ENCODE assay signal across 8 cellular contexts in the genomic region with DNA sequence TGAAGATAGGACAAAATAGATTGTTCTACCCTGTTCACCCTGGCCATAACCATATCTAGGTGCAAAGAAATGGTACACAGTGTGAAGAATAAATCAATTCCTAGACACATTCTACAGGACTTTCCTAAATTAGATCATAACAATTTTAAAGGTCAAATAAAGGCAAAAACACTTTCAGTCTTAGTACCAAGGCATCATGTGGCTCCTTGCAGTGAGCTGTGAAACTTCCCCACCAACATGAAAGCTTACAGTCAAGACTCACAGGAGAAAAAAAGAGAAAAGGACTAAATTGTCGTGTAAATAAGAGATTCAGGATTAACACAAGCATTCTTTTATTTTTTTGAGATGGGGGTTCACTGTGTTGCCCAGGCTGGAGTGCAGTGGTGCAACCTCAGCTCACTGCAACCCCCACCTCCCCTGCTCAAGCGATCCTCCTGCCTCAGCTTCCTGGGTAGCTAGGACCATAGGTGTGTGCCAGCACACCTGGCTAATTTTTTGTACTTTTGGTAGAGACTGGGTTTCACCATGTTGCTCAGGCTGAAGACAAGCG. TPM values are rescaled to one million over a fixed set of nuclear protein-coding genes. Genes with fewer than 3 reads are reported as not detected.
A peak's percentile ranks its signal among the peaks of the same experiment; 100 is the strongest.
DNase-seq lines count a peak whose midpoint lies in the region; ATAC-seq and TF ChIP-seq lines count a peak whose summit lies in the region.

No MANE protein-coding gene starts in this region.

- H3K9me3 Mint-ChIP-seq in activated T-cell treated with anti-CD3 and anti-CD28 coated beads, Interleukin-2, amount 50 U/mL, for 72 hours, result no peaks in the 10 kb centered on the region
- H3K9me3 Mint-ChIP-seq in osteocyte (ENCODE audit: unreplicated experiment) (no peaks in the 10 kb centered on the region), endothelial cell (ENCODE audit: unreplicated experiment) (no peaks in the 10 kb centered on the region)

- ATAC-seq in GM18867 (IDR thresholded peaks at IDR 0.05; ENCODE audit: unreplicated experiment) (peak; percentile 73), HG02840 (IDR thresholded peaks at IDR 0.05; ENCODE audit: low FRiP score, unreplicated experiment) (peak; percentile 68)
- ATAC-seq in activated T-cell treated with anti-CD3 and anti-CD28 coated beads, Interleukin-2, amount 50 U/mL, for 72 hours (replicated peaks in 1 of 2), result peak; percentile 68 to 76

- DNase-seq in activated T-cell treated with anti-CD3 and anti-CD28 coated beads, Interleukin-2, amount 50 U/mL, for 72 hours, result peak in 1 of 2 donors; percentile 53
- DNase-seq in osteocyte (ENCODE audit: extremely low spot score, unreplicated experiment) (peak; percentile 23), KBM-7 (no peak), NCI-H1092 treated with DMSO at 0.1 percent for 48 hours (lab: John Stamatoyannopoulos, UW) (no peak), HCEC 1CT (no peak), endothelial cell (ENCODE audit: low spot score) (no peak)

- no peaks in the 10 kb centered on the region for H3K27me3 Mint-ChIP-seq in activated T-cell treated with anti-CD3 and anti-CD28 coated beads, Interleukin-2, amount 50 U/mL, for 72 hours (ENCODE audit: low read depth)
- H3K27me3 Mint-ChIP-seq in osteocyte (ENCODE audit: unreplicated experiment) (no peaks in the 10 kb centered on the region), endothelial cell (ENCODE audit: unreplicated experiment) (no peaks in the 10 kb centered on the region)

- peaks cover 21 to 52% of the 10 kb centered on the region in 2 donors for H3K36me3 Mint-ChIP-seq in activated T-cell treated with anti-CD3 and anti-CD28 coated beads, Interleukin-2, amount 50 U/mL, for 72 hours (ENCODE audit: insufficient read depth in 2 of 2)
- H3K36me3 Mint-ChIP-seq in osteocyte (ENCODE audit: unreplicated experiment) (peaks cover 7% of the 10 kb centered on the region), endothelial cell (ENCODE audit: low read depth, unreplicated experiment) (peaks cover 6% of the 10 kb centered on the region)

- in situ Hi-C loops in KBM-7 (cut with MboI; ENCODE audit: low pct_unique_long_range_greater_than_20kb, low sequenced_read_pairs), result no loop called here

- H3K27ac Mint-ChIP-seq in activated T-cell treated with anti-CD3 and anti-CD28 coated beads, Interleukin-2, amount 50 U/mL, for 72 hours, result peak overlapping the region; percentile 90
- H3K27ac Mint-ChIP-seq in osteocyte (ENCODE audit: unreplicated experiment) (peak overlapping the region; percentile 6), endothelial cell (ENCODE audit: unreplicated experiment) (no peak overlapping the region)

- peaks cover 95% of the 10 kb centered on the region for H3K4me1 Mint-ChIP-seq in activated T-cell treated with anti-CD3 and anti-CD28 coated beads, Interleukin-2, amount 50 U/mL, for 72 hours (ENCODE audit: low read depth)
- H3K4me1 Mint-ChIP-seq in osteocyte (ENCODE audit: unreplicated experiment), result peaks cover 17% of the 10 kb centered on the region
- peaks cover 19% of the 10 kb centered on the region for H3K4me1 Mint-ChIP-seq in endothelial cell (ENCODE audit: unreplicated experiment)

- H3K4me3 Mint-ChIP-seq in activated T-cell treated with anti-CD3 and anti-CD28 coated beads, Interleukin-2, amount 50 U/mL, for 72 hours, result peak overlapping the region; percentile 68 to 77
- H3K4me3 Mint-ChIP-seq in osteocyte (ENCODE audit: unreplicated experiment), result no peak overlapping the region
- no peak overlapping the region for H3K4me3 Mint-ChIP-seq in endothelial cell (ENCODE audit: unreplicated experiment)

- no peak for TF ChIP-seq CTCF in osteocyte (IDR thresholded peaks at IDR 0.05)
- no peak for TF ChIP-seq CTCF in endothelial cell (IDR thresholded peaks at IDR 0.05; ENCODE audit: unreplicated experiment)

RNA-seq across cellular contexts. Expression of a gene that starts 14.2 kb away (rescaled TPM):
- 100 to 1,000 TPM; 119 to 165 TPM for total RNA-seq in activated T-cell treated with anti-CD3 and anti-CD28 coated beads, Interleukin-2, amount 50 U/mL, for 72 hours
- total RNA-seq in osteocyte (26.4 and 28.3 TPM in 2 replicates), endothelial cell (ENCODE audit: unreplicated experiment) (21.0 TPM)

RNA-seq across cellular contexts. Expression of a gene that starts 51.0 kb away (rescaled TPM):
- total RNA-seq in activated T-cell treated with anti-CD3 and anti-CD28 coated beads, Interleukin-2, amount 50 U/mL, for 72 hours, result 10 to 100 TPM; 12.8 to 16.2 TPM
- total RNA-seq in osteocyte (8.3 and 10.3 TPM in 2 replicates), endothelial cell (ENCODE audit: unreplicated experiment) (5.7 TPM)

RNA-seq across cellular contexts. Expression of a gene that starts 59.4 kb away (rescaled TPM):
- total RNA-seq in activated T-cell treated with anti-CD3 and anti-CD28 coated beads, Interleukin-2, amount 50 U/mL, for 72 hours, result 100 to 1,000 TPM; 313 to 348 TPM
- total RNA-seq in osteocyte (34.5 and 35.9 TPM in 2 replicates), endothelial cell (ENCODE audit: unreplicated experiment) (45.7 TPM)

Comparison
In these comparisons a context has a peak if more than half of its experiments do, and no peak if none do; other contexts are left out.
1. H3K4me3 Mint-ChIP-seq: peak in activated T-cell treated with anti-CD3 and anti-CD28 coated beads, Interleukin-2, amount 50 U/mL, for 72 hours (2 of 2); none in osteocyte (single experiment) and endothelial cell (single experiment).
2. Peak in every context shown above with its lines, with median percentiles within 50 percentile points of each other: ATAC-seq.